1 cellular context compared by ENCODE assay signal in the genomic region with DNA sequence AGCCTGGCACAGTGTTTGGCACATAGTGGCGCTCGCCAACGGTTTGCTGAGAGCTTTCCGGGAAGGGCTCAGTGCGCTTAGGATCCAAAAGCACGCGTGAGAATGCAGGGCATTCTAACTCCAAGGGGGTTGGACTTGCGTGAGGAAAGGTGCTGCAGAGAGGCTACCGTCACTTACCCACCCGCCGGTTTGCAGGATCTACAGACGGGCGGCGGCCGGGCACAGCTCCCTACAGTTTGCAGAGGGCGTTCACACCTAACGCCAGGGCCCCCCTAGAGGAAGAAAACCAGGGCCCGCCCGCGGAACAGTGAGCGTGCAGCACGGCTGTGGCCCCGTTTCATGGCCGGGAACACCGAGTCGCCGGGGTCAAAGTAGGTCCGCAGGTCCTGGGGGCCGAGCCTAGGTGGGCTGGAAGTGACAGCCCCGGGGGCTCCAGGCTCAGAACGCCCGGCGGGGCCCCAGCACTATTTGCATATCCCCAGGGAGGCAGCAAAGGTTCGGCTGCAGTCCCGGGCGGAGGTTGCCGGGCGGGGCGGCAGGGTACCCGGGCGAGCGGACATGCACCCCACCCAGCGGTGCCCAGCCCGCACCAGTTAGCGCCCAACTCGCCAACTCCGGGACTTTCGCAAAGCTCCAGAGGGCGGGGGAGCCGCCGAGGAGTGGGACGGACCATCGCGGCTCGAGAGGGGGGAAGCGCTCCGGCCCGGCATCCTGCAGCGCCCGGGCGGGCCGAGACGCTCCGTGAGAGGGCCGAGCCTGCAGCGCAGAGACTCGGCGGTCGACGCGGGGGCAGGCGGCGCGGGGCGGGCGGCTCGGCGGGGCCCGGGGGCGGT.
TF ChIP-seq lines count a peak whose summit lies in the region.

No MANE protein-coding gene starts in this region.

TF ChIP-seq in WTC11, 78 proteins besides CTCF, POLR2A, EP300 and RAD21 (continued from another document and continues in another):
- TF ChIP-seq, protein P1, sequence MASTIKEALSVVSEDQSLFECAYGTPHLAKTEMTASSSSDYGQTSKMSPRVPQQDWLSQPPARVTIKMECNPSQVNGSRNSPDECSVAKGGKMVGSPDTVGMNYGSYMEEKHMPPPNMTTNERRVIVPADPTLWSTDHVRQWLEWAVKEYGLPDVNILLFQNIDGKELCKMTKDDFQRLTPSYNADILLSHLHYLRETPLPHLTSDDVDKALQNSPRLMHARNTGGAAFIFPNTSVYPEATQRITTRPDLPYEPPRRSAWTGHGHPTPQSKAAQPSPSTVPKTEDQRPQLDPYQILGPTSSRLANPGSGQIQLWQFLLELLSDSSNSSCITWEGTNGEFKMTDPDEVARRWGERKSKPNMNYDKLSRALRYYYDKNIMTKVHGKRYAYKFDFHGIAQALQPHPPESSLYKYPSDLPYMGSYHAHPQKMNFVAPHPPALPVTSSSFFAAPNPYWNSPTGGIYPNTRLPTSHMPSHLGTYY (CRISPR knock-in tag; IDR thresholded peaks at IDR 0.05) = no peak
- no peak for TF ChIP-seq OVOL2 (CRISPR knock-in tag; IDR thresholded peaks at IDR 0.05; ENCODE audit: borderline replicate concordance)
- TF ChIP-seq ZNF423 (CRISPR knock-in tag; IDR thresholded peaks at IDR 0.05) = peak; percentile 76
- TF ChIP-seq MXD4 (CRISPR knock-in tag; IDR thresholded peaks at IDR 0.05; ENCODE audit: borderline replicate concordance) = no peak
- TF ChIP-seq, protein P2, sequence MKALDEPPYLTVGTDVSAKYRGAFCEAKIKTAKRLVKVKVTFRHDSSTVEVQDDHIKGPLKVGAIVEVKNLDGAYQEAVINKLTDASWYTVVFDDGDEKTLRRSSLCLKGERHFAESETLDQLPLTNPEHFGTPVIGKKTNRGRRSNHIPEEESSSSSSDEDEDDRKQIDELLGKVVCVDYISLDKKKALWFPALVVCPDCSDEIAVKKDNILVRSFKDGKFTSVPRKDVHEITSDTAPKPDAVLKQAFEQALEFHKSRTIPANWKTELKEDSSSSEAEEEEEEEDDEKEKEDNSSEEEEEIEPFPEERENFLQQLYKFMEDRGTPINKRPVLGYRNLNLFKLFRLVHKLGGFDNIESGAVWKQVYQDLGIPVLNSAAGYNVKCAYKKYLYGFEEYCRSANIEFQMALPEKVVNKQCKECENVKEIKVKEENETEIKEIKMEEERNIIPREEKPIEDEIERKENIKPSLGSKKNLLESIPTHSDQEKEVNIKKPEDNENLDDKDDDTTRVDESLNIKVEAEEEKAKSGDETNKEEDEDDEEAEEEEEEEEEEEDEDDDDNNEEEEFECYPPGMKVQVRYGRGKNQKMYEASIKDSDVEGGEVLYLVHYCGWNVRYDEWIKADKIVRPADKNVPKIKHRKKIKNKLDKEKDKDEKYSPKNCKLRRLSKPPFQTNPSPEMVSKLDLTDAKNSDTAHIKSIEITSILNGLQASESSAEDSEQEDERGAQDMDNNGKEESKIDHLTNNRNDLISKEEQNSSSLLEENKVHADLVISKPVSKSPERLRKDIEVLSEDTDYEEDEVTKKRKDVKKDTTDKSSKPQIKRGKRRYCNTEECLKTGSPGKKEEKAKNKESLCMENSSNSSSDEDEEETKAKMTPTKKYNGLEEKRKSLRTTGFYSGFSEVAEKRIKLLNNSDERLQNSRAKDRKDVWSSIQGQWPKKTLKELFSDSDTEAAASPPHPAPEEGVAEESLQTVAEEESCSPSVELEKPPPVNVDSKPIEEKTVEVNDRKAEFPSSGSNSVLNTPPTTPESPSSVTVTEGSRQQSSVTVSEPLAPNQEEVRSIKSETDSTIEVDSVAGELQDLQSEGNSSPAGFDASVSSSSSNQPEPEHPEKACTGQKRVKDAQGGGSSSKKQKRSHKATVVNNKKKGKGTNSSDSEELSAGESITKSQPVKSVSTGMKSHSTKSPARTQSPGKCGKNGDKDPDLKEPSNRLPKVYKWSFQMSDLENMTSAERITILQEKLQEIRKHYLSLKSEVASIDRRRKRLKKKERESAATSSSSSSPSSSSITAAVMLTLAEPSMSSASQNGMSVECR (CRISPR knock-in tag; IDR thresholded peaks at IDR 0.05; ENCODE audit: borderline replicate concordance) = peak; percentile 72; the same call in 1 of the 2 replicates
- TF ChIP-seq JAZF1 (CRISPR knock-in tag; IDR thresholded peaks at IDR 0.05) = no peak
- TF ChIP-seq ZNF121 (CRISPR knock-in tag; IDR thresholded peaks at IDR 0.05) = no peak
- no peak for TF ChIP-seq RORB (CRISPR knock-in tag; IDR thresholded peaks at IDR 0.05)
- no peak for TF ChIP-seq CREB1 (CRISPR knock-in tag; IDR thresholded peaks at IDR 0.05)
- TF ChIP-seq SP1 (CRISPR knock-in tag; conservative IDR thresholded peaks at IDR 0.05) = no peak
- TF ChIP-seq SMAD4 (CRISPR knock-in tag; IDR thresholded peaks at IDR 0.05) = no peak
- 0 out of 2 replicates have a peak, but pooled peaks have one; percentile 42 for TF ChIP-seq JUN (CRISPR knock-in tag; IDR thresholded peaks at IDR 0.05)
- TF ChIP-seq TCF7 (CRISPR knock-in tag; IDR thresholded peaks at IDR 0.05; ENCODE audit: low read depth) = no peak
- 0 out of 2 replicates have a peak, but pooled peaks have one; percentile 20 for TF ChIP-seq ZNF263 (CRISPR knock-in tag; IDR thresholded peaks at IDR 0.05; ENCODE audit: low read depth)
- no peak for TF ChIP-seq STAT6 (CRISPR knock-in tag; conservative IDR thresholded peaks at IDR 0.05; ENCODE audit: low read depth)
- no peak for TF ChIP-seq MLX (CRISPR knock-in tag; IDR thresholded peaks at IDR 0.05)
- TF ChIP-seq FOXK1 (CRISPR knock-in tag; IDR thresholded peaks at IDR 0.05) = no peak
- TF ChIP-seq, protein P3, sequence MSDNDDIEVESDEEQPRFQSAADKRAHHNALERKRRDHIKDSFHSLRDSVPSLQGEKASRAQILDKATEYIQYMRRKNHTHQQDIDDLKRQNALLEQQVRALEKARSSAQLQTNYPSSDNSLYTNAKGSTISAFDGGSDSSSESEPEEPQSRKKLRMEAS (CRISPR knock-in tag; IDR thresholded peaks at IDR 0.05) = peak; percentile 40; the same call in 1 of the 2 replicates
- TF ChIP-seq, protein P4, sequence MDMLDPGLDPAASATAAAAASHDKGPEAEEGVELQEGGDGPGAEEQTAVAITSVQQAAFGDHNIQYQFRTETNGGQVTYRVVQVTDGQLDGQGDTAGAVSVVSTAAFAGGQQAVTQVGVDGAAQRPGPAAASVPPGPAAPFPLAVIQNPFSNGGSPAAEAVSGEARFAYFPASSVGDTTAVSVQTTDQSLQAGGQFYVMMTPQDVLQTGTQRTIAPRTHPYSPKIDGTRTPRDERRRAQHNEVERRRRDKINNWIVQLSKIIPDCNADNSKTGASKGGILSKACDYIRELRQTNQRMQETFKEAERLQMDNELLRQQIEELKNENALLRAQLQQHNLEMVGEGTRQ (CRISPR knock-in tag; IDR thresholded peaks at IDR 0.05) = no peak
- TF ChIP-seq, protein P5, sequence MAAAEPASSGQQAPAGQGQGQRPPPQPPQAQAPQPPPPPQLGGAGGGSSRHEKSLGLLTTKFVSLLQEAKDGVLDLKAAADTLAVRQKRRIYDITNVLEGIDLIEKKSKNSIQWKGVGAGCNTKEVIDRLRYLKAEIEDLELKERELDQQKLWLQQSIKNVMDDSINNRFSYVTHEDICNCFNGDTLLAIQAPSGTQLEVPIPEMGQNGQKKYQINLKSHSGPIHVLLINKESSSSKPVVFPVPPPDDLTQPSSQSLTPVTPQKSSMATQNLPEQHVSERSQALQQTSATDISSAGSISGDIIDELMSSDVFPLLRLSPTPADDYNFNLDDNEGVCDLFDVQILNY (CRISPR knock-in tag; IDR thresholded peaks at IDR 0.05) = no peak
- no peak for TF ChIP-seq IRF2 (CRISPR knock-in tag; IDR thresholded peaks at IDR 0.05; ENCODE audit: borderline replicate concordance, low read depth)
- TF ChIP-seq ZNF416 (CRISPR knock-in tag; IDR thresholded peaks at IDR 0.05) = no peak
- no peak for TF ChIP-seq RELA (CRISPR knock-in tag; IDR thresholded peaks at IDR 0.05; ENCODE audit: borderline replicate concordance)
- TF ChIP-seq ZBTB43 (CRISPR knock-in tag; IDR thresholded peaks at IDR 0.05) = no peak
- TF ChIP-seq ELF4 (CRISPR knock-in tag; IDR thresholded peaks at IDR 0.05; ENCODE audit: low read depth) = no peak
- no peak for TF ChIP-seq NFYB (CRISPR knock-in tag; conservative IDR thresholded peaks at IDR 0.05; ENCODE audit: low read depth)
- peak; percentile 64; the same call in 1 of the 2 replicates for TF ChIP-seq HMGXB4 (CRISPR knock-in tag; IDR thresholded peaks at IDR 0.05)
- no peak for TF ChIP-seq TP53 (CRISPR knock-in tag; IDR thresholded peaks at IDR 0.05)
- TF ChIP-seq ETV6 (CRISPR knock-in tag; IDR thresholded peaks at IDR 0.05) = peak; percentile 13; the same call in 1 of the 2 replicates
- TF ChIP-seq MYBL2 (CRISPR knock-in tag; IDR thresholded peaks at IDR 0.05) = peak; percentile 44; the same call in 1 of the 2 replicates
- TF ChIP-seq KAT7 (CRISPR knock-in tag; IDR thresholded peaks at IDR 0.05; ENCODE audit: borderline replicate concordance) = no peak
- TF ChIP-seq, protein P6, sequence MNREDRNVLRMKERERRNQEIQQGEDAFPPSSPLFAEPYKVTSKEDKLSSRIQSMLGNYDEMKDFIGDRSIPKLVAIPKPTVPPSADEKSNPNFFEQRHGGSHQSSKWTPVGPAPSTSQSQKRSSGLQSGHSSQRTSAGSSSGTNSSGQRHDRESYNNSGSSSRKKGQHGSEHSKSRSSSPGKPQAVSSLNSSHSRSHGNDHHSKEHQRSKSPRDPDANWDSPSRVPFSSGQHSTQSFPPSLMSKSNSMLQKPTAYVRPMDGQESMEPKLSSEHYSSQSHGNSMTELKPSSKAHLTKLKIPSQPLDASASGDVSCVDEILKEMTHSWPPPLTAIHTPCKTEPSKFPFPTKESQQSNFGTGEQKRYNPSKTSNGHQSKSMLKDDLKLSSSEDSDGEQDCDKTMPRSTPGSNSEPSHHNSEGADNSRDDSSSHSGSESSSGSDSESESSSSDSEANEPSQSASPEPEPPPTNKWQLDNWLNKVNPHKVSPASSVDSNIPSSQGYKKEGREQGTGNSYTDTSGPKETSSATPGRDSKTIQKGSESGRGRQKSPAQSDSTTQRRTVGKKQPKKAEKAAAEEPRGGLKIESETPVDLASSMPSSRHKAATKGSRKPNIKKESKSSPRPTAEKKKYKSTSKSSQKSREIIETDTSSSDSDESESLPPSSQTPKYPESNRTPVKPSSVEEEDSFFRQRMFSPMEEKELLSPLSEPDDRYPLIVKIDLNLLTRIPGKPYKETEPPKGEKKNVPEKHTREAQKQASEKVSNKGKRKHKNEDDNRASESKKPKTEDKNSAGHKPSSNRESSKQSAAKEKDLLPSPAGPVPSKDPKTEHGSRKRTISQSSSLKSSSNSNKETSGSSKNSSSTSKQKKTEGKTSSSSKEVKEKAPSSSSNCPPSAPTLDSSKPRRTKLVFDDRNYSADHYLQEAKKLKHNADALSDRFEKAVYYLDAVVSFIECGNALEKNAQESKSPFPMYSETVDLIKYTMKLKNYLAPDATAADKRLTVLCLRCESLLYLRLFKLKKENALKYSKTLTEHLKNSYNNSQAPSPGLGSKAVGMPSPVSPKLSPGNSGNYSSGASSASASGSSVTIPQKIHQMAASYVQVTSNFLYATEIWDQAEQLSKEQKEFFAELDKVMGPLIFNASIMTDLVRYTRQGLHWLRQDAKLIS (CRISPR knock-in tag; IDR thresholded peaks at IDR 0.05; ENCODE audit: borderline replicate concordance) = no peak
- TF ChIP-seq ZNF671 (CRISPR knock-in tag; IDR thresholded peaks at IDR 0.05) = no peak
- no peak for TF ChIP-seq ZNF396 (CRISPR knock-in tag; IDR thresholded peaks at IDR 0.05; ENCODE audit: borderline replicate concordance)
- TF ChIP-seq, protein P7, sequence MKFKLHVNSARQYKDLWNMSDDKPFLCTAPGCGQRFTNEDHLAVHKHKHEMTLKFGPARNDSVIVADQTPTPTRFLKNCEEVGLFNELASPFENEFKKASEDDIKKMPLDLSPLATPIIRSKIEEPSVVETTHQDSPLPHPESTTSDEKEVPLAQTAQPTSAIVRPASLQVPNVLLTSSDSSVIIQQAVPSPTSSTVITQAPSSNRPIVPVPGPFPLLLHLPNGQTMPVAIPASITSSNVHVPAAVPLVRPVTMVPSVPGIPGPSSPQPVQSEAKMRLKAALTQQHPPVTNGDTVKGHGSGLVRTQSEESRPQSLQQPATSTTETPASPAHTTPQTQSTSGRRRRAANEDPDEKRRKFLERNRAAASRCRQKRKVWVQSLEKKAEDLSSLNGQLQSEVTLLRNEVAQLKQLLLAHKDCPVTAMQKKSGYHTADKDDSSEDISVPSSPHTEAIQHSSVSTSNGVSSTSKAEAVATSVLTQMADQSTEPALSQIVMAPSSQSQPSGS (CRISPR knock-in tag; IDR thresholded peaks at IDR 0.05; ENCODE audit: borderline replicate concordance, low read depth) = no peak
